Comparison of ENCODE assay signal across 22 cellular contexts in genomic region chr20:20971810-20972209, GRCh38.
"Had no signal": no experiment of that assay in that cellular context is flagged by ENCODE, and none has a peak within 500 bp of the region (broad histone marks: within the 10 kb centered on the region; RNA-seq: fewer than 3 reads in every experiment).

No MANE protein-coding gene starts in this region.

- H3K9me3 ChIP-seq: neutrophil, right lobe of liver, thoracic aorta, tibial nerve, upper lobe of left lung had no signal

- H3K36me3 ChIP-seq: neutrophil, right lobe of liver, thoracic aorta, tibial nerve, upper lobe of left lung had no signal

- H3K79me2 ChIP-seq: parathyroid adenoma had no signal

- H3K4me3 Mint-ChIP-seq: memory B cell; naive B cell; natural killer cell treated with Interleukin-12 subunit alpha and Interleukin-12 subunit beta and Interleukin-15 and Interleukin-18, amount 100 ng/mL, for 72 hours; neural crest cell; stimulated activated naive B cell treated with anti-CD40 and anti-IgM and Interleukin-4, amounts not matched to agents 10 μg/mL and 1 μg/mL and 100 μg/mL, for 72 hours; stimulated activated naive CD8-positive, alpha-beta T cell treated with anti-CD3 and anti-CD28 coated beads, Interleukin-15, Interleukin-2, amounts not matched to agents 100 ng/mL and 50 ng/mL, for 24 hours had no signal

- H3K27ac Mint-ChIP-seq: memory B cell; naive B cell; natural killer cell treated with Interleukin-12 subunit alpha and Interleukin-12 subunit beta and Interleukin-15 and Interleukin-18, amount 100 ng/mL, for 72 hours; progenitor cell of endocrine pancreas; stimulated activated naive B cell treated with anti-CD40 and anti-IgM and Interleukin-4, amounts not matched to agents 10 μg/mL and 1 μg/mL and 100 μg/mL, for 72 hours; stimulated activated naive CD8-positive, alpha-beta T cell treated with anti-CD3 and anti-CD28 coated beads, Interleukin-15, Interleukin-2, amounts not matched to agents 100 ng/mL and 50 ng/mL, for 24 hours had no signal

- H3K9me3 Mint-ChIP-seq: memory B cell; natural killer cell treated with Interleukin-12 subunit alpha and Interleukin-12 subunit beta and Interleukin-15 and Interleukin-18, amount 100 ng/mL, for 72 hours; neural crest cell; stimulated activated naive CD8-positive, alpha-beta T cell treated with anti-CD3 and anti-CD28 coated beads, Interleukin-15, Interleukin-2, amounts not matched to agents 100 ng/mL and 50 ng/mL, for 24 hours had no signal

- H3K4me1 Mint-ChIP-seq: memory B cell; naive B cell; stimulated activated naive B cell treated with anti-CD40 and anti-IgM and Interleukin-4, amounts not matched to agents 10 μg/mL and 1 μg/mL and 100 μg/mL, for 72 hours had no signal

- ATAC-seq: left lobe of liver; natural killer cell treated with Interleukin-12 subunit alpha and Interleukin-12 subunit beta and Interleukin-15 and Interleukin-18, amount 100 ng/mL, for 72 hours; stimulated activated naive B cell treated with anti-CD40 and anti-IgM and Interleukin-4, amounts not matched to agents 10 μg/mL and 1 μg/mL and 100 μg/mL, for 72 hours had no signal

- H3K4me1 ChIP-seq: parathyroid adenoma, right lobe of liver, tibial nerve, upper lobe of left lung had no signal

- H3K27me3 ChIP-seq: tibial nerve, upper lobe of left lung had no signal

- H2AFZ ChIP-seq: parathyroid adenoma had no signal

- H3K4me3 ChIP-seq: dorsolateral prefrontal cortex, lung, right lobe of liver, thoracic aorta, tibial nerve, upper lobe of left lung had no signal

- H3K9ac ChIP-seq: parathyroid adenoma had no signal

- H3K27ac ChIP-seq: dorsolateral prefrontal cortex, neutrophil, parathyroid adenoma, right lobe of liver, thoracic aorta, tibial nerve, upper lobe of left lung had no signal

- H3K36me3 Mint-ChIP-seq: memory B cell; naive B cell; natural killer cell treated with Interleukin-12 subunit alpha and Interleukin-12 subunit beta and Interleukin-15 and Interleukin-18, amount 100 ng/mL, for 72 hours; stimulated activated naive B cell treated with anti-CD40 and anti-IgM and Interleukin-4, amounts not matched to agents 10 μg/mL and 1 μg/mL and 100 μg/mL, for 72 hours had no signal

- DNase-seq: cortex of kidney; dorsolateral prefrontal cortex; effector CD4-positive, alpha-beta T cell; head of caudate nucleus; naive B cell; right lobe of liver; small intestine; stimulated activated CD4-positive, alpha-beta T cell treated with anti-CD3 and anti-CD28 coated beads, Interleukin-15, amount 100 ng/mL, for 24 hours; stimulated activated CD4-positive, alpha-beta T cell treated with anti-CD3 and anti-CD28 coated beads, Interleukin-2, amount 100 ng/mL, for 48 hours; stimulated activated naive B cell treated with anti-CD40 and anti-IgM and Interleukin-4, amounts not matched to agents 10 μg/mL and 1 μg/mL and 100 μg/mL, for 72 hours; upper lobe of left lung had no signal
